Comparison of ENCODE assay signal across 26 cellular contexts in genomic region chr6:160327981-160328380, GRCh38. TPM values are rescaled to one million over a fixed set of nuclear protein-coding genes. Genes with fewer than 3 reads are reported as not detected.
"Had no signal": no experiment of that assay in that cellular context is flagged by ENCODE, and none has a peak within 500 bp of the region (broad histone marks: within the 10 kb centered on the region; RNA-seq: fewer than 3 reads in every experiment).

No MANE protein-coding gene starts in this region.

- H3K9me3 ChIP-seq: colonic mucosa, heart right ventricle, left ventricle myocardium inferior, mucosa of descending colon, right lobe of liver, SK-N-SH, stomach, tibial nerve had no signal

- H3K27me3 ChIP-seq: colonic mucosa, right lobe of liver, stomach, tibial nerve had no signal

- H3K27ac ChIP-seq: colonic mucosa, heart right ventricle, left ventricle myocardium inferior, right lobe of liver, stomach, tibial nerve, VCaP had no signal

- H3K4me1 ChIP-seq: colonic mucosa, heart right ventricle, left ventricle myocardium inferior, right lobe of liver, stomach, tibial nerve had no signal

- ATAC-seq: activated naive CD8-positive, alpha-beta T cell treated with anti-CD3 and anti-CD28 coated beads, Interleukin-2, amount 50 U/mL, for 24 hours; mucosa of descending colon; natural killer cell treated with Interleukin-12 subunit alpha and Interleukin-12 subunit beta and Interleukin-15 and Interleukin-18, amount 100 ng/mL, for 72 hours; right lobe of liver; stimulated activated naive B cell treated with anti-CD40 and anti-IgM and Interleukin-4, amounts not matched to agents 10 μg/mL and 1 μg/mL and 100 μg/mL, for 72 hours had no signal

- DNase-seq: activated CD4-positive, alpha-beta T cell treated with anti-CD3 and anti-CD28 coated beads for 4 hours; activated CD4-positive, alpha-beta T cell treated with anti-CD3 and anti-CD28 coated beads, Interleukin-2, amount 50 U/mL, for 48 hours; activated CD8-positive, alpha-beta memory T cell treated with anti-CD3 and anti-CD28 coated beads, Interleukin-2, amount 50 U/mL, for 4 hours; activated gamma-delta T cell treated with Interleukin-2 at 50 U/mL for 16 hours; activated naive CD8-positive, alpha-beta T cell treated with anti-CD3 and anti-CD28 coated beads, Interleukin-2, amount 50 U/mL, for 24 hours; activated T-cell treated with anti-CD3 and anti-CD28 coated beads, Interleukin-2, amount 50 U/mL, for 1 hour; colonic mucosa; dorsolateral prefrontal cortex; effector memory CD4-positive, alpha-beta T cell; heart right ventricle; left ventricle myocardium inferior; mucosa of descending colon; right lobe of liver; SK-N-SH; stimulated activated CD4-positive, alpha-beta T cell treated with anti-CD3 and anti-CD28 coated beads, Interleukin-1b, Interleukin-23, amount 100 ng/mL, for 48 hours; stimulated activated naive B cell treated with anti-CD40 and anti-IgM and Interleukin-4, amounts not matched to agents 10 μg/mL and 1 μg/mL and 100 μg/mL, for 72 hours; stomach; SW 1271; T-helper 9 cell had no signal

- H3K4me3 ChIP-seq: colonic mucosa, dorsolateral prefrontal cortex, heart right ventricle, left ventricle myocardium inferior, lung, mucosa of descending colon, right lobe of liver, smooth muscle cell, stomach, tibial nerve had no signal

- H3K36me3 ChIP-seq: colonic mucosa, heart right ventricle, left ventricle myocardium inferior, right lobe of liver, stomach, tibial nerve had no signal

RNA-seq across cellular contexts. Expression of gene SLC22A3, which starts 20.2 kb away (rescaled TPM):
- total RNA-seq: activated CD8-positive, alpha-beta memory T cell treated with anti-CD3 and anti-CD28 coated beads for 36 hours; myocyte; natural killer cell treated with Interleukin-12 subunit alpha and Interleukin-12 subunit beta and Interleukin-15 and Interleukin-18, amount 100 ng/mL, for 72 hours had no signal
- polyA plus RNA-seq: SK-N-SH had no signal
